Comparison of ENCODE assay signal across 35 cellular contexts in the genomic region with DNA sequence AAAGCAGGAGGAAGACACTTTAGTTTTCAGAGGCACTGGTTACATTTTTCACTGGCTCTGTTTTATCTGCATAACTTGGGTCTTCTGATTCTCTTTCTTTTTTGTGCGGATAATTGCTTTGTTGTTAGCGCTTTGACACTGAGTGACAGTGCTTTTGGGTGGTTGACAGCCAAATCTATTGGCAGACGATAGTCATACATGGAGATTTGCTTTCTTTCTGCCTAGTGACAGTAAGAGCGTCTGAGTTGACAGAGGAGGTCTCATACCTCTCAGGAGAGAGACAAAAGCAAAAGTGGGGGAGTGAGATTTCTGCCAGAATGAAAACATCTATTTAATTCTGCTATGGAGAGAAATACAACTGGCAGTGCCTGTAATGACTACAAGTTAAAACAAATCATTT.
"Had no signal": no experiment of that assay in that cellular context is flagged by ENCODE, and none has a peak within 500 bp of the region (broad histone marks: within the 10 kb centered on the region; RNA-seq: fewer than 3 reads in every experiment).

No MANE protein-coding gene starts in this region.

- H3K4me1 ChIP-seq: adrenal gland, body of pancreas, breast epithelium had no signal

- H3K27me3 ChIP-seq: adrenal gland, body of pancreas, brain microvascular endothelial cell, breast epithelium had no signal

- H3K4me3 ChIP-seq: adrenal gland, body of pancreas, breast epithelium had no signal

- H3K9me3 Mint-ChIP-seq: activated T-helper 17 cell treated with anti-CD3 and anti-CD28 coated beads, Interleukin-2, amount 50 U/mL, for 72 hours had no signal

- H3K36me3 ChIP-seq: adrenal gland, brain microvascular endothelial cell, breast epithelium had no signal

- H3K4me1 Mint-ChIP-seq: activated B cell treated with CpG ODN at 0.5 μM for 24 hours; activated CD4-positive, alpha-beta T cell treated with anti-CD3 and anti-CD28 coated beads, Interleukin-2, amount 10 ng/mL, durations not matched to agents 24 days and 14 days; activated naive CD8-positive, alpha-beta T cell treated with anti-CD3 and anti-CD28 coated beads for 36 hours; activated T-helper 17 cell treated with anti-CD3 and anti-CD28 coated beads, Interleukin-2, amount 50 U/mL, for 72 hours had no signal

- H3K27me3 Mint-ChIP-seq: activated B cell treated with CpG ODN at 0.5 μM for 24 hours; activated CD4-positive, alpha-beta memory T cell treated with anti-CD3 and anti-CD28 coated beads for 36 hours; activated CD4-positive, alpha-beta T cell treated with anti-CD3 and anti-CD28 coated beads, Interleukin-2, amount 10 ng/mL, durations not matched to agents 24 days and 14 days; activated CD8-positive, alpha-beta T cell treated with anti-CD3 and anti-CD28 coated beads for 36 hours; activated naive CD8-positive, alpha-beta T cell treated with anti-CD3 and anti-CD28 coated beads for 36 hours; activated T-helper 17 cell treated with anti-CD3 and anti-CD28 coated beads, Interleukin-2, amount 50 U/mL, for 72 hours had no signal

- H3K36me3 Mint-ChIP-seq: activated CD4-positive, alpha-beta memory T cell treated with anti-CD3 and anti-CD28 coated beads for 36 hours; activated naive CD4-positive, alpha-beta T cell treated with anti-CD3 and anti-CD28 coated beads, Interleukin-2, amount 50 U/mL, for 72 hours; activated naive CD8-positive, alpha-beta T cell treated with anti-CD3 and anti-CD28 coated beads for 36 hours had no signal

- DNase-seq: activated B cell treated with CpG ODN at 0.5 μM for 24 hours; activated CD4-positive, alpha-beta memory T cell treated with anti-CD3 and anti-CD28 coated beads for 36 hours; activated CD4-positive, alpha-beta T cell treated with anti-CD3 and anti-CD28 coated beads for 4 hours; activated CD4-positive, alpha-beta T cell treated with anti-CD3 and anti-CD28 coated beads, Interleukin-2, amount 10 ng/mL, durations not matched to agents 24 days and 14 days; activated CD4-positive, alpha-beta T cell treated with anti-CD3 and anti-CD28 coated beads, Interleukin-2, amount 50 U/mL, for 1 hour; activated CD4-positive, alpha-beta T cell treated with anti-CD3 and anti-CD28 coated beads, Interleukin-2, amount 50 U/mL, for 4 hours; activated CD4-positive, CD25-positive, alpha-beta regulatory T cell treated with anti-CD3 and anti-CD28 coated beads, Interleukin-2, amount 50 U/mL, for 72 hours; activated CD8-positive, alpha-beta memory T cell treated with anti-CD3 and anti-CD28 coated beads, Interleukin-2, amount 50 U/mL, for 4 hours; activated CD8-positive, alpha-beta T cell treated with anti-CD3 and anti-CD28 coated beads for 36 hours; activated effector memory CD4-positive, alpha-beta T cell treated with anti-CD3 and anti-CD28 coated beads, Interleukin-2, amount 50 U/mL, for 16 hours; activated gamma-delta T cell treated with Interleukin-2 at 50 U/mL for 16 hours; activated naive CD4-positive, alpha-beta T cell; activated naive CD4-positive, alpha-beta T cell treated with anti-CD3 and anti-CD28 coated beads for 36 hours; activated naive CD4-positive, alpha-beta T cell treated with anti-CD3 and anti-CD28 coated beads, Interleukin-2, amount 50 U/mL, for 16 hours; activated naive CD8-positive, alpha-beta T cell treated with anti-CD3 and anti-CD28 coated beads for 36 hours; activated T-cell treated with anti-CD3 and anti-CD28 coated beads for 4 hours; activated T-cell treated with anti-CD3 and anti-CD28 coated beads, Interleukin-2, amount 50 U/mL, for 1 hour; activated T-cell treated with anti-CD3 and anti-CD28 coated beads, Interleukin-2, amount 50 U/mL, for 4 hours; activated T-cell treated with anti-CD3 and anti-CD28 coated beads, Interleukin-2, amount 50 U/mL, for 72 hours; adrenal gland; amniotic stem cell; aorta; body of pancreas; brain microvascular endothelial cell; central memory CD4-positive, alpha-beta T cell; T-helper 1 cell; T-helper 2 cell; T-helper 9 cell had no signal

- ATAC-seq: activated CD8-positive, alpha-beta T cell treated with anti-CD3 and anti-CD28 coated beads for 36 hours; activated naive CD4-positive, alpha-beta T cell treated with anti-CD3 and anti-CD28 coated beads, Interleukin-2, amount 50 U/mL, for 72 hours; activated T-cell treated with anti-CD3 and anti-CD28 coated beads, Interleukin-2, amount 50 U/mL, for 4 hours; activated T-cell treated with anti-CD3 and anti-CD28 coated beads, Interleukin-2, amount 50 U/mL, for 72 hours; activated T-helper 17 cell treated with anti-CD3 and anti-CD28 coated beads, Interleukin-2, amount 50 U/mL, for 72 hours; body of pancreas had no signal

- H3K4me3 Mint-ChIP-seq: activated B cell treated with CpG ODN at 0.5 μM for 24 hours; activated CD4-positive, alpha-beta memory T cell treated with anti-CD3 and anti-CD28 coated beads for 36 hours; activated CD4-positive, alpha-beta T cell treated with anti-CD3 and anti-CD28 coated beads, Interleukin-2, amount 10 ng/mL, durations not matched to agents 24 days and 14 days; activated CD8-positive, alpha-beta T cell treated with anti-CD3 and anti-CD28 coated beads for 36 hours; activated naive CD4-positive, alpha-beta T cell treated with anti-CD3 and anti-CD28 coated beads for 36 hours; activated naive CD8-positive, alpha-beta T cell treated with anti-CD3 and anti-CD28 coated beads for 36 hours; activated T-cell treated with anti-CD3 and anti-CD28 coated beads, Interleukin-2, amount 50 U/mL, for 4 hours; activated T-cell treated with anti-CD3 and anti-CD28 coated beads, Interleukin-2, amount 50 U/mL, for 72 hours; activated T-helper 1 cell treated with anti-CD3 and anti-CD28 coated beads, Interleukin-12 subunit alpha, Interleukin-12 subunit beta, Interleukin-2, Interleukin-4 antibody, amounts not matched to agents 30 ng/mL and 10 ng/mL and 1 ng/mL, durations not matched to agents 14 hours and 24 hours and 36 hours; activated T-helper 17 cell treated with anti-CD3 and anti-CD28 coated beads, Interleukin-2, amount 50 U/mL, for 72 hours; T-helper 1 cell treated with Interleukin-12 subunit alpha and Interleukin-12 subunit beta and Interleukin-4 antibody, amounts not matched to agents 30 μg/mL and 1 μg/mL, for 36 hours; T-helper 2 cell treated with Interferon-gamma antibody and Interleukin-4, amounts not matched to agents 5 μg/mL and 100 μg/mL, for 36 hours had no signal

- H3K9me3 ChIP-seq: adrenal gland, body of pancreas, breast epithelium had no signal

- H3K27ac Mint-ChIP-seq: activated B cell treated with CpG ODN at 0.5 μM for 24 hours; activated CD4-positive, alpha-beta memory T cell treated with anti-CD3 and anti-CD28 coated beads for 36 hours; activated CD4-positive, alpha-beta T cell treated with anti-CD3 and anti-CD28 coated beads, Interleukin-2, amount 10 ng/mL, durations not matched to agents 24 days and 14 days; activated CD8-positive, alpha-beta T cell treated with anti-CD3 and anti-CD28 coated beads for 36 hours; activated naive CD4-positive, alpha-beta T cell treated with anti-CD3 and anti-CD28 coated beads for 36 hours; activated naive CD4-positive, alpha-beta T cell treated with anti-CD3 and anti-CD28 coated beads, Interleukin-2, amount 50 U/mL, for 72 hours; activated naive CD8-positive, alpha-beta T cell treated with anti-CD3 and anti-CD28 coated beads for 36 hours; activated T-cell treated with anti-CD3 and anti-CD28 coated beads, Interleukin-2, amount 50 U/mL, for 72 hours; activated T-helper 1 cell treated with anti-CD3 and anti-CD28 coated beads, Interleukin-12 subunit alpha, Interleukin-12 subunit beta, Interleukin-2, Interleukin-4 antibody, amounts not matched to agents 30 ng/mL and 10 ng/mL and 1 ng/mL, durations not matched to agents 14 hours and 24 hours and 36 hours; activated T-helper 17 cell treated with anti-CD3 and anti-CD28 coated beads, Interleukin-2, amount 50 U/mL, for 72 hours; T-helper 1 cell treated with Interleukin-12 subunit alpha and Interleukin-12 subunit beta and Interleukin-4 antibody, amounts not matched to agents 30 μg/mL and 1 μg/mL, for 36 hours; T-helper 2 cell treated with Interferon-gamma antibody and Interleukin-4, amounts not matched to agents 5 μg/mL and 100 μg/mL, for 36 hours had no signal

- H3K27ac ChIP-seq: adrenal gland, body of pancreas, brain microvascular endothelial cell, breast epithelium, VCaP had no signal
